ENCODE assay signal across 8 cellular contexts in genomic region chr11:58580311-58580710, GRCh38. TPM values are rescaled to one million over a fixed set of nuclear protein-coding genes. Genes with fewer than 3 reads are reported as not detected.
DNase-seq lines count a peak whose midpoint lies in the region; ATAC-seq and TF ChIP-seq lines count a peak whose summit lies in the region.

No MANE protein-coding gene starts in this region.

- H3K27me3 ChIP-seq in RWPE2 (ENCODE audit: insufficient read depth, poor library complexity, severe bottlenecking) (no peaks in the 10 kb centered on the region), esophagus muscularis mucosa (no peaks in the 10 kb centered on the region), rectal smooth muscle tissue (ENCODE audit: control insufficient read depth, insufficient read depth, low read length) (no peaks in the 10 kb centered on the region)

- ATAC-seq in RWPE2 (ENCODE audit: low read depth) (no peak), GM21390 (IDR thresholded peaks at IDR 0.05; ENCODE audit: unreplicated experiment) (no peak)

- WGBS in esophagus muscularis mucosa, result 9% methylated on average over 2 of the region's 2 CpGs

- peaks cover 40% of the 10 kb centered on the region for H3K4me1 ChIP-seq in RWPE2 (ENCODE audit: insufficient read depth, poor library complexity, severe bottlenecking)
- H3K4me1 ChIP-seq in esophagus muscularis mucosa, result peaks cover 51 to 73% (median 72%) of the 10 kb centered on the region in 4 donors
- H3K4me1 ChIP-seq in rectal smooth muscle tissue (ENCODE audit: control insufficient read depth, insufficient read depth, low read length), result peaks cover 23% of the 10 kb centered on the region

- TF ChIP-seq POLR2A in esophagus muscularis mucosa (IDR thresholded peaks at IDR 0.05; ENCODE audit: low read depth), result no peak

- H3K9me3 ChIP-seq in RWPE2 (ENCODE audit: severe bottlenecking) (no peaks in the 10 kb centered on the region), esophagus muscularis mucosa (no peaks in the 10 kb centered on the region)

- peak overlapping the region; percentile 99 for H3K4me3 ChIP-seq in GM12864 (ENCODE audit: low read depth, low read length)
- peak overlapping the region; percentile 98 for H3K4me3 ChIP-seq in RWPE2 (ENCODE audit: severe bottlenecking)
- H3K4me3 ChIP-seq in esophagus muscularis mucosa, result peak overlapping the region; percentile 85 to 98 (median 95)
- H3K4me3 ChIP-seq in rectal smooth muscle tissue (ENCODE audit: low read length), result peak overlapping the region; percentile 96

- TF ChIP-seq EP300 in esophagus muscularis mucosa (IDR thresholded peaks at IDR 0.05), result no peak

- no peak for DNase-seq in GM12864 (ENCODE audit: low read depth)
- no peak for DNase-seq in RWPE2 (ENCODE audit: low spot score)
- no peak for DNase-seq in esophagus muscularis mucosa (ENCODE audit: extremely low spot score)
- no peak for DNase-seq in NCI-H2107 (lab: John Stamatoyannopoulos, UW)
- DNase-seq in HUDEP-2 (lab: John Stamatoyannopoulos, UW; ENCODE audit: unreplicated experiment in 76 of 76), result no peak
- DNase-seq in HK-2 (ENCODE audit: unreplicated experiment), result no peak

- intact Hi-C loops in esophagus muscularis mucosa (cut with DNase I), result loop anchor here (5.0 to 10.0 kb wide), 2 partner anchors 42 to 916 kb away; partner anchors contain the start of genes CNTF and ZDHHC5

- H3K27ac ChIP-seq in RWPE2 (ENCODE audit: poor library complexity, severe bottlenecking) (peak overlapping the region; percentile 98), esophagus muscularis mucosa (replicated peaks in 1 of 4) (peak overlapping the region; percentile 99 to 100 (median 100)), rectal smooth muscle tissue (ENCODE audit: low read depth, low read length) (peak overlapping the region; percentile 99)

- no peak overlapping the region for H3K9ac ChIP-seq in rectal smooth muscle tissue (ENCODE audit: low read length)

- peaks cover 38% of the 10 kb centered on the region for H3K36me3 ChIP-seq in RWPE2 (ENCODE audit: low read depth)
- H3K36me3 ChIP-seq in esophagus muscularis mucosa, result peaks cover 0 to 3% (median 0%) of the 10 kb centered on the region in 4 donors
- H3K36me3 ChIP-seq in rectal smooth muscle tissue (ENCODE audit: control insufficient read depth, insufficient read depth, low read length), result peaks cover 3% of the 10 kb centered on the region

- TF ChIP-seq CTCF in GM12864 (IDR thresholded peaks at IDR 0.05; ENCODE audit: low read depth, low read length, missing control alignments), result no peak
- no peak for TF ChIP-seq CTCF in RWPE2 (IDR thresholded peaks at IDR 0.05; ENCODE audit: poor library complexity, severe bottlenecking)
- TF ChIP-seq CTCF in esophagus muscularis mucosa (IDR thresholded peaks at IDR 0.05), result no peak

RNA-seq across cellular contexts. Expression of gene ZFP91, which starts 1.4 kb away (rescaled TPM):
- total RNA-seq in esophagus muscularis mucosa, result 10 to 100 TPM; 71.1 to 90.2 (median 77.7) TPM

RNA-seq across cellular contexts. Expression of gene LPXN, which starts 4.7 kb away (rescaled TPM):
- 1 to 10 TPM; 4.1 to 9.6 (median 7.2) TPM for total RNA-seq in esophagus muscularis mucosa

RNA-seq across cellular contexts. Expression of gene CNTF, which starts 42.2 kb away (rescaled TPM):
- 1 to 10 TPM; 1.3 to 2.5 (median 1.9) TPM for total RNA-seq in esophagus muscularis mucosa
